Comparison of ENCODE assay signal across 12 cellular contexts in genomic region chr11:597166-597725, GRCh38. TPM values are rescaled to one million over a fixed set of nuclear protein-coding genes. Genes with fewer than 3 reads are reported as not detected.
DNase-seq lines count a peak whose midpoint lies in the region; ATAC-seq and TF ChIP-seq lines count a peak whose summit lies in the region.
"Had no signal": no experiment of that assay in that cellular context is flagged by ENCODE, and none has a peak within 500 bp of the region (broad histone marks: within the 10 kb centered on the region; RNA-seq: fewer than 3 reads in every experiment).

No MANE protein-coding gene starts in this region.

- BruUV-seq in Panc1 (replicated peaks; lab: Mats Ljungman, UMichigan) = no TSS peak

- H3K36me3 ChIP-seq in DOHH2 (ENCODE audit: control insufficient read depth, low read length) (peaks cover 85% of the 10 kb centered on the region), Panc1 (ENCODE audit: control insufficient read depth, insufficient read depth, low read length) (peaks cover 8% of the 10 kb centered on the region; the same call in 1 of the 2 replicates)

- no peaks in the 10 kb centered on the region for H3K9me2 ChIP-seq in DOHH2 (replicated peaks; ENCODE audit: control insufficient read depth, low read length)

- H3K4me1 ChIP-seq in DOHH2 (ENCODE audit: control insufficient read depth, low read length) (no peaks in the 10 kb centered on the region), Panc1 (ENCODE audit: control insufficient read depth, insufficient read depth, low read length) (no peaks in the 10 kb centered on the region)
- H3K4me1 ChIP-seq: BLaER1 had no signal

- H3K4me2 ChIP-seq in DOHH2 (ENCODE audit: low read length) = no peak overlapping the region
- H3K4me2 ChIP-seq: BLaER1 had no signal

- ATAC-seq in Panc1 (peak; percentile 62), GM21825 (IDR thresholded peaks at IDR 0.05; ENCODE audit: unreplicated experiment) (no peak)

- H3K4me3 ChIP-seq in DOHH2 (ENCODE audit: low read length) = no peak overlapping the region
- no peak overlapping the region for H3K4me3 ChIP-seq in Panc1 (ENCODE audit: low read depth in 2 of 2, low read length in 2 of 2)
- H3K4me3 ChIP-seq in epithelial cell of proximal tubule (ENCODE audit: low read depth, low read length) = no peak overlapping the region
- H3K4me3 ChIP-seq: BLaER1 had no signal

- in situ Hi-C loops in Panc1 (cut with HindIII; ENCODE audit: low pct_unique_long_range_greater_than_20kb, low sequenced_read_pairs) = no loop called here

- H3K79me2 ChIP-seq in DOHH2 (ENCODE audit: control insufficient read depth, low read length) = peaks cover 10% of the 10 kb centered on the region

- POLR2A ChIA-PET in Panc1 (lab: Charles Lee) = no interaction called here

- CTCF ChIA-PET in Panc1 (lab: Charles Lee) = no interaction called here

- DNase-seq in 8988T (peak; percentile 82), Panc1 (ENCODE audit: low read depth, low spot score) (no peak), epithelial cell of proximal tubule (ENCODE audit: low read depth) (no peak), CD1c-positive myeloid dendritic cell (ENCODE audit: extremely low spot score) (no peak), HK-2 (ENCODE audit: unreplicated experiment) (no peak)
- DNase-seq in effector CD4-positive, alpha-beta T cell = no peak
- DNase-seq: cortex of kidney had no signal

- H3K9me3 ChIP-seq in DOHH2 (ENCODE audit: control insufficient read depth, insufficient read depth, low read length) (no peaks in the 10 kb centered on the region), Panc1 (ENCODE audit: control insufficient read depth, insufficient read depth, low read depth, low read length) (no peaks in the 10 kb centered on the region)
- H3K9me3 ChIP-seq: BLaER1 had no signal

- intact Hi-C loops in Panc1 (cut with micrococcal nuclease; ENCODE audit: unreplicated experiment) = no loop called here

- H4K20me1 ChIP-seq in DOHH2 (ENCODE audit: control insufficient read depth, insufficient read depth, low read depth, low read length) = 0 out of 2 replicates have a peak, but pooled peaks cover 4% of the 10 kb centered on the region

- H3K27ac ChIP-seq in DOHH2 (ENCODE audit: low read depth, low read length) (no peak overlapping the region), Panc1 (ENCODE audit: low read length) (no peak overlapping the region)
- H3K27ac ChIP-seq: BLaER1 had no signal

- TF ChIP-seq CTCF in DOHH2 (IDR thresholded peaks at IDR 0.05; ENCODE audit: low read depth, low read length, poor library complexity, severe bottlenecking) (peak; percentile 19), Panc1 (IDR thresholded peaks at IDR 0.05) (no peak), epithelial cell of proximal tubule (conservative IDR thresholded peaks at IDR 0.05; ENCODE audit: low read depth, low read length) (peak; percentile 24)

- H3K27me3 ChIP-seq in DOHH2 (ENCODE audit: control insufficient read depth, low read length) (no peaks in the 10 kb centered on the region), Panc1 (ENCODE audit: control insufficient read depth, insufficient read depth, low read length) (no peaks in the 10 kb centered on the region)
- H3K27me3 ChIP-seq: BLaER1 had no signal

- H3F3A ChIP-seq in DOHH2 (ENCODE audit: control insufficient read depth, insufficient read depth) = no peaks in the 10 kb centered on the region

RNA-seq across cellular contexts. Expression of gene IRF7, which starts 18.5 kb away (rescaled TPM):
- total RNA-seq in Panc1 (2021; ENCODE audit: unreplicated experiment) (23.9 TPM), epithelial cell of proximal tubule (25.6 and 40.8 TPM in 2 replicates)
- polyA plus RNA-seq in Panc1 (2012; ENCODE audit: insufficient read length) = 24.1 TPM

RNA-seq across cellular contexts. Expression of gene PHRF1, which starts 21.0 kb away (rescaled TPM):
- total RNA-seq in Panc1 (2021; ENCODE audit: unreplicated experiment) = 90.6 TPM
- 83.1 TPM for polyA plus RNA-seq in Panc1 (2012; ENCODE audit: insufficient read length)
- 24.2 and 33.5 TPM in 2 replicates for total RNA-seq in epithelial cell of proximal tubule

RNA-seq across cellular contexts. Expression of gene CDHR5, which starts 27.5 kb away (rescaled TPM):
- total RNA-seq in Panc1 (2021; ENCODE audit: unreplicated experiment) (not detected), epithelial cell of proximal tubule (not detected in 2 replicates)
- polyA plus RNA-seq in Panc1 (2012; ENCODE audit: insufficient read length) = 0.29 TPM

RNA-seq across cellular contexts. Expression of gene SCT, which starts 29.7 kb away (rescaled TPM):
- total RNA-seq in Panc1 (2021; ENCODE audit: unreplicated experiment) (not detected), epithelial cell of proximal tubule (not detected in 2 replicates)
- polyA plus RNA-seq in Panc1 (2012; ENCODE audit: insufficient read length) = not detected
- total RNA-seq: mucosa of gallbladder, renal cortical epithelial cell had no signal

RNA-seq across cellular contexts. Expression of gene RASSF7, which starts 36.5 kb away (rescaled TPM):
- total RNA-seq in Panc1 (2021; ENCODE audit: unreplicated experiment) (81.8 TPM), epithelial cell of proximal tubule (106 and 154 TPM in 2 replicates)
- 144 TPM for polyA plus RNA-seq in Panc1 (2012; ENCODE audit: insufficient read length)
